18 cellular contexts compared by ENCODE assay signal in the genomic region with DNA sequence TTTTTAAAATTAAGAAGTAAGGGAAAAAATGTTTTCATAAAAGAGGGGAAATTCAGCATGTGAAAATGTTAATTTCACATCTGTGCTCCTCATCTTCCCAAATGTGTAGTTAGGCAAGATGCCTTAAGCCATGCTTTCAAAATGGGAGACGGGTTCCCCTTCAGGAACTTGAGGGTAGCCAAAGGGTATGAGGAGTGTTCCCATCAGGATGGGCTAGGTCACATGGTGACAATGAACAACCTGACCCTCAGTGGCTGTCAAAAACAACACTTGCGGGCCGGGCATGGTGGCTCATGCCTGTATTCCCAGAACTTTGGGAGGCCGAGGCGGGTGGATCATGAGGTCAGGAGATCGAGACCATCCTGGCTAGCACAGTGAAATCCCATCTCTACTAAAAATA.
DNase-seq lines count a peak whose midpoint lies in the region; ATAC-seq and TF ChIP-seq lines count a peak whose summit lies in the region.
"Had no signal": no experiment of that assay in that cellular context is flagged by ENCODE, and none has a peak within 500 bp of the region (broad histone marks: within the 10 kb centered on the region; RNA-seq: fewer than 3 reads in every experiment).

No MANE protein-coding gene starts in this region.

- H2BK120ac ChIP-seq in trophoblast cell (ENCODE audit: insufficient read depth, low read length, poor library complexity) = no peak overlapping the region

- H3K14ac ChIP-seq in trophoblast cell (ENCODE audit: low read length) = no peak overlapping the region

- intact Hi-C loops in Right ventricle myocardium superior (cut with DNase I) = no loop called here
- intact Hi-C loops in esophagus muscularis mucosa (cut with DNase I) = no loop called here

- no peak for TF ChIP-seq EP300 in esophagus muscularis mucosa (IDR thresholded peaks at IDR 0.05)

- no peak overlapping the region for H2AK5ac ChIP-seq in trophoblast cell (ENCODE audit: low read length)

- H3K27ac ChIP-seq in right atrium auricular region (no peak overlapping the region), esophagus muscularis mucosa (replicated peaks in 1 of 4) (no peak overlapping the region), trophoblast cell (ENCODE audit: low read depth, low read length) (no peak overlapping the region)
- H3K27ac ChIP-seq: 22Rv1, A549 had no signal

- TF ChIP-seq CTCF in right atrium auricular region (IDR thresholded peaks at IDR 0.05) (no peak), esophagus muscularis mucosa (IDR thresholded peaks at IDR 0.05) (no peak)

- H3K4me1 ChIP-seq in right atrium auricular region (no peaks in the 10 kb centered on the region), esophagus muscularis mucosa (no peaks in the 10 kb centered on the region), trophoblast cell (ENCODE audit: control insufficient read depth in 1 of 2, insufficient read depth in 2 of 2, low read length in 2 of 2) (peaks cover 0 to 2% of the 10 kb centered on the region in 2 experiments)
- H3K4me1 ChIP-seq: A549 had no signal

- H3K36me3 ChIP-seq in right atrium auricular region (no peaks in the 10 kb centered on the region), esophagus muscularis mucosa (no peaks in the 10 kb centered on the region), trophoblast cell (ENCODE audit: control insufficient read depth in 1 of 2, insufficient read depth in 2 of 2, low read length in 2 of 2) (no peaks in the 10 kb centered on the region)

- H2BK12ac ChIP-seq in trophoblast cell (ENCODE audit: low read length) = no peak overlapping the region

- DNase-seq in right atrium auricular region (ENCODE audit: low spot score) = peak; percentile 7
- no peak for DNase-seq in Right ventricle myocardium superior
- DNase-seq in esophagus muscularis mucosa (ENCODE audit: extremely low spot score) = peak; percentile 86
- DNase-seq in trophoblast cell = no peak
- no peak for DNase-seq in DMS53 (lab: John Stamatoyannopoulos, UW)
- DNase-seq: AML-193; C1 segment of cervical spinal cord; CD4-positive, alpha-beta memory T cell; CD4-positive, CD25-positive, alpha-beta regulatory T cell; CD8-positive, alpha-beta memory T cell; COR-L47; DMS 273 treated with DMSO at 0.1 percent for 48 hours; DMS153; DMS79 treated with DMSO at 0.1 percent for 48 hours; GF-D8 had no signal

- no peaks in the 10 kb centered on the region for H3K79me1 ChIP-seq in trophoblast cell (ENCODE audit: low read length)

- no peaks in the 10 kb centered on the region for H3K27me3 ChIP-seq in right atrium auricular region
- H3K27me3 ChIP-seq in esophagus muscularis mucosa = no peaks in the 10 kb centered on the region
- no peaks in the 10 kb centered on the region for H3K27me3 ChIP-seq in trophoblast cell (ENCODE audit: insufficient read depth, low read length)

- WGBS in esophagus muscularis mucosa = 91% methylated on average over 6 of the region's 6 CpGs
- WGBS in trophoblast cell (ENCODE audit: extremely low coverage, insufficient coverage, insufficient read length) = no CpG with 5 or more reads among the region's 6 CpGs

- peak overlapping the region; percentile 47 for H3K9ac ChIP-seq in trophoblast cell (ENCODE audit: low read length)

- H3K18ac ChIP-seq in trophoblast cell (ENCODE audit: low read length) = no peak overlapping the region

- H4K91ac ChIP-seq in trophoblast cell (ENCODE audit: low read depth, low read length) = no peak overlapping the region

- H2AFZ ChIP-seq in trophoblast cell (ENCODE audit: insufficient read depth, low read length, poor library complexity) = no peak overlapping the region

- no peak overlapping the region for H2BK5ac ChIP-seq in trophoblast cell (ENCODE audit: low read depth, low read length, poor library complexity)

- no peak overlapping the region for H3K4me2 ChIP-seq in trophoblast cell (ENCODE audit: low read length)
- H3K4me2 ChIP-seq: A549 had no signal

- no peak overlapping the region for H3K4ac ChIP-seq in trophoblast cell (ENCODE audit: low read depth, low read length)

- ATAC-seq in Right ventricle myocardium superior (ENCODE audit: poor library complexity) = no peak
- ATAC-seq in GM21723 (IDR thresholded peaks at IDR 0.05; ENCODE audit: unreplicated experiment) = no peak
- ATAC-seq: A549 had no signal

- no peak overlapping the region for H3K23ac ChIP-seq in trophoblast cell (ENCODE audit: low read length)

- no peaks in the 10 kb centered on the region for H3K79me2 ChIP-seq in trophoblast cell (ENCODE audit: control insufficient read depth, insufficient read depth, low read length, poor library complexity)

- H3K4me3 ChIP-seq in right atrium auricular region (no peak overlapping the region), esophagus muscularis mucosa (no peak overlapping the region), trophoblast cell (ENCODE audit: low read depth, low read length) (no peak overlapping the region)
- H3K4me3 ChIP-seq: A549 had no signal

- H4K12ac ChIP-seq in trophoblast cell (ENCODE audit: low read depth, low read length) = no peak overlapping the region

- TF ChIP-seq POLR2A in esophagus muscularis mucosa (IDR thresholded peaks at IDR 0.05; ENCODE audit: low read depth) = no peak

- H4K8ac ChIP-seq in trophoblast cell (ENCODE audit: low read depth, low read length) = no peak overlapping the region

- H3K9me3 ChIP-seq in right atrium auricular region = no peaks in the 10 kb centered on the region
- H3K9me3 ChIP-seq in esophagus muscularis mucosa = no peaks in the 10 kb centered on the region
- H3K9me3 ChIP-seq in trophoblast cell (ENCODE audit: insufficient read depth, low read depth, low read length) = no peaks in the 10 kb centered on the region
- H3K9me3 ChIP-seq: A549 had no signal

Comparison
In these comparisons a context has a peak if more than half of its experiments do, and no peak if none do; other contexts are left out.
1. DNase-seq: peak in right atrium auricular region (single experiment) and esophagus muscularis mucosa (single experiment); none in Right ventricle myocardium superior (single experiment), trophoblast cell (0 of 2) and DMS53 (single experiment).